In genomic region chr1:114342376-114342775, GRCh38 we compare ENCODE assay signal across 10 cellular contexts.
DNase-seq lines count a peak whose midpoint lies in the region; ATAC-seq and TF ChIP-seq lines count a peak whose summit lies in the region.
"Had no signal": no experiment of that assay in that cellular context is flagged by ENCODE, and none has a peak within 500 bp of the region (broad histone marks: within the 10 kb centered on the region; RNA-seq: fewer than 3 reads in every experiment).

No MANE protein-coding gene starts in this region.

- peaks cover 10% of the 10 kb centered on the region for H3K9me3 Mint-ChIP-seq in activated CD4-positive, alpha-beta T cell treated with anti-CD3 and anti-CD28 coated beads, Interleukin-2, amount 10 ng/mL, durations not matched to agents 7 days and 5 days

- H3K4me3 ChIP-seq in upper lobe of right lung = no peak overlapping the region
- H3K4me3 ChIP-seq: ascending aorta had no signal

- no peaks in the 10 kb centered on the region for H3K36me3 ChIP-seq in upper lobe of right lung
- H3K36me3 ChIP-seq: ascending aorta had no signal

- intact Hi-C loops in upper lobe of right lung (cut with DNase I) = no loop called here

- H3K27ac Mint-ChIP-seq in activated CD4-positive, alpha-beta T cell treated with anti-CD3 and anti-CD28 coated beads, Interleukin-2, amount 10 ng/mL, durations not matched to agents 7 days and 5 days = peak overlapping the region; percentile 95

- no peaks in the 10 kb centered on the region for H3K9me3 ChIP-seq in upper lobe of right lung
- H3K9me3 ChIP-seq: ascending aorta had no signal

- ATAC-seq in upper lobe of right lung (no peak), HG03280 (IDR thresholded peaks at IDR 0.05; ENCODE audit: unreplicated experiment) (no peak), GM19324 (IDR thresholded peaks at IDR 0.05; ENCODE audit: low FRiP score, unreplicated experiment) (no peak)

- CTCF ChIA-PET in activated CD4-positive, alpha-beta T cell treated with anti-CD3 and anti-CD28 coated beads, Interleukin-2, amount 10 ng/mL, durations not matched to agents 7 days and 5 days (lab: Charles Lee) = interaction anchor here (0.6 to 2.1 kb wide), 5 partner anchors 11 to 755 kb away, joined by 3 to 13 read pairs (median 4); partner anchors contain the start of gene TRIM33

- TF ChIP-seq CTCF in upper lobe of right lung (IDR thresholded peaks at IDR 0.05) = no peak

- DNase-seq in stimulated activated CD4-positive, alpha-beta T cell treated with anti-CD3 and anti-CD28 coated beads, Interleukin-4, amount 100 ng/mL, for 24 hours = peak; percentile 12
- DNase-seq in stimulated activated CD4-positive, alpha-beta T cell treated with anti-CD3 and anti-CD28 coated beads, Interleukin-2, amount 100 ng/mL, for 48 hours = no peak
- peak; percentile 57 for DNase-seq in activated CD4-positive, alpha-beta T cell treated with anti-CD3 and anti-CD28 coated beads, Interleukin-2, amount 10 ng/mL, durations not matched to agents 7 days and 5 days
- DNase-seq in left kidney (ENCODE audit: low read depth, low spot score) (peak; percentile 20), upper lobe of right lung (no peak), NCI-H524 (lab: John Stamatoyannopoulos, UW) (no peak)
- DNase-seq: NCI-H524 treated with DMSO at 0.1 percent for 48 hours had no signal

- no peak overlapping the region for H3K4me3 Mint-ChIP-seq in activated CD4-positive, alpha-beta T cell treated with anti-CD3 and anti-CD28 coated beads, Interleukin-2, amount 10 ng/mL, durations not matched to agents 7 days and 5 days

- H3K36me3 Mint-ChIP-seq in activated CD4-positive, alpha-beta T cell treated with anti-CD3 and anti-CD28 coated beads, Interleukin-2, amount 10 ng/mL, durations not matched to agents 7 days and 5 days (ENCODE audit: low read depth) = peaks cover 10% of the 10 kb centered on the region

- H3K27me3 ChIP-seq in upper lobe of right lung = no peaks in the 10 kb centered on the region
- H3K27me3 ChIP-seq: ascending aorta had no signal

- peaks cover 66% of the 10 kb centered on the region for H3K4me1 Mint-ChIP-seq in activated CD4-positive, alpha-beta T cell treated with anti-CD3 and anti-CD28 coated beads, Interleukin-2, amount 10 ng/mL, durations not matched to agents 7 days and 5 days

- peaks cover 8% of the 10 kb centered on the region for H3K4me1 ChIP-seq in upper lobe of right lung

- POLR2A ChIA-PET in activated CD4-positive, alpha-beta T cell treated with anti-CD3 and anti-CD28 coated beads, Interleukin-2, amount 10 ng/mL, durations not matched to agents 7 days and 5 days (lab: Charles Lee) = interaction anchor here (0.6 kb wide), 1 partner anchor 1625 kb away, joined by 4 read pairs; no protein-coding TSS in a partner anchor

- peak overlapping the region; percentile 18 for H3K27ac ChIP-seq in upper lobe of right lung
- H3K27ac ChIP-seq: ascending aorta had no signal

- H3K27me3 Mint-ChIP-seq in activated CD4-positive, alpha-beta T cell treated with anti-CD3 and anti-CD28 coated beads, Interleukin-2, amount 10 ng/mL, durations not matched to agents 7 days and 5 days = peaks cover 1% of the 10 kb centered on the region

Comparison
In these comparisons a context has a peak if more than half of its experiments do, and no peak if none do; other contexts are left out.
1. DNase-seq: peak in stimulated activated CD4-positive, alpha-beta T cell treated with anti-CD3 and anti-CD28 coated beads, Interleukin-4, amount 100 ng/mL, for 24 hours (single experiment), activated CD4-positive, alpha-beta T cell treated with anti-CD3 and anti-CD28 coated beads, Interleukin-2, amount 10 ng/mL, durations not matched to agents 7 days and 5 days (single experiment) and left kidney (single experiment); none in stimulated activated CD4-positive, alpha-beta T cell treated with anti-CD3 and anti-CD28 coated beads, Interleukin-2, amount 100 ng/mL, for 48 hours (0 of 2), upper lobe of right lung (single experiment) and NCI-H524 (0 of 2).